In the genomic region with DNA sequence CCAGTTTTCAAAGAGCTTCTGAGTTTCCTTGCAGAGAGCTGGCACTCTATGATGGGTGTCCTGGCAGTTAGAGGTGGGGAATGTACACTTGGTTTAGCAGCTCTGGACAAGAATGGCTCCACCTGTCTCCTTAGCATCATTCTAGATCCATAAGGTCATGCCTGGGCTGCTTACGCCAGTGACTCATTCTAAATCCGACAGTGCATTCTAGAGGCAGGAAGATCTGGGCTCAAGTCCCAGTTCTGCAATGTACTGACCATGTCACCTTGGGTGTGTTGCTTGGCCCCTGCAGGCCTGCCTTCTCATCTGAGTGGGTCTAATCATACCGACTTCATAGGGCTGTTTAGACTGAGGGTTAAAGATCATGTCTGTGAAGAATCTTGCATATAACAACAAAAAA, we compare ENCODE assay signal across 12 cellular contexts. TPM values are rescaled to one million over a fixed set of nuclear protein-coding genes. Genes with fewer than 3 reads are reported as not detected.
DNase-seq lines count a peak whose midpoint lies in the region; ATAC-seq and TF ChIP-seq lines count a peak whose summit lies in the region.
"Had no signal": no experiment of that assay in that cellular context is flagged by ENCODE, and none has a peak within 500 bp of the region (broad histone marks: within the 10 kb centered on the region; RNA-seq: fewer than 3 reads in every experiment).

No MANE protein-coding gene starts in this region.

- no peaks in the 10 kb centered on the region for H3F3A ChIP-seq in PC-3 (ENCODE audit: low read length, unreplicated experiment)

- H3K4me3 ChIP-seq in CD8-positive, alpha-beta T cell (ENCODE audit: low read depth, low read length): no peak overlapping the region
- H3K4me3 ChIP-seq in PC-3 (ENCODE audit: low read length) (no peak overlapping the region), epithelial cell of proximal tubule (ENCODE audit: low read depth, low read length) (no peak overlapping the region), esophagus squamous epithelium (no peak overlapping the region)

- H3K9ac ChIP-seq in PC-3 (ENCODE audit: low read length): no peak overlapping the region

- CTCF ChIA-PET in CD8-positive, alpha-beta T cell (lab: Charles Lee): no interaction called here
- CTCF ChIA-PET in PC-3 (lab: Charles Lee): no interaction called here

- intact Hi-C loops in CD8-positive, alpha-beta T cell (cut with DNase I, micrococcal nuclease): no loop called here
- intact Hi-C loops in PC-3 (cut with micrococcal nuclease) (no loop called here), esophagus squamous epithelium (cut with DNase I) (no loop called here)

- no peaks in the 10 kb centered on the region for H3K9me2 ChIP-seq in PC-3 (replicated peaks; ENCODE audit: low read length)

- no peaks in the 10 kb centered on the region for H3K4me1 ChIP-seq in CD8-positive, alpha-beta T cell (ENCODE audit: insufficient read depth, low read length)
- H3K4me1 ChIP-seq in PC-3 (ENCODE audit: insufficient read depth, low read length): no peaks in the 10 kb centered on the region
- H3K4me1 ChIP-seq in esophagus squamous epithelium: peaks cover 0 to 7% (median 0%) of the 10 kb centered on the region in 3 donors

- BruUV-seq in PC-3 (replicated peaks; lab: Mats Ljungman, UMichigan): no TSS peak

- no peak for TF ChIP-seq POLR2A in esophagus squamous epithelium (IDR thresholded peaks at IDR 0.05)

- peaks cover 7% of the 10 kb centered on the region for H3K4me1 Mint-ChIP-seq in CD8-positive, alpha-beta T cell (ENCODE audit: low read depth)
- peaks cover 8 to 12% (median 10%) of the 10 kb centered on the region in 3 donors for H3K4me1 Mint-ChIP-seq in naive B cell

- H2AFZ ChIP-seq in PC-3 (ENCODE audit: low read length): no peak overlapping the region

- no peaks in the 10 kb centered on the region for H3K9me3 ChIP-seq in CD8-positive, alpha-beta T cell (ENCODE audit: low read length)
- H3K9me3 ChIP-seq in PC-3 (ENCODE audit: low read length) (no peaks in the 10 kb centered on the region), esophagus squamous epithelium (no peaks in the 10 kb centered on the region)

- no peak overlapping the region for H3K27ac Mint-ChIP-seq in CD8-positive, alpha-beta T cell
- peak overlapping the region in 1 of 6 donors; percentile 65 for H3K27ac Mint-ChIP-seq in naive B cell
- H3K27ac Mint-ChIP-seq: activated naive CD4-positive, alpha-beta T cell treated with anti-CD3 and anti-CD28 coated beads for 36 hours; progenitor cell of endocrine pancreas had no signal

- H3K27ac ChIP-seq in CD8-positive, alpha-beta T cell (ENCODE audit: low read depth, low read length): no peak overlapping the region
- H3K27ac ChIP-seq in PC-3 (ENCODE audit: low read length) (no peak overlapping the region), esophagus squamous epithelium (no peak overlapping the region)

- no peaks in the 10 kb centered on the region for H4K20me1 ChIP-seq in PC-3 (ENCODE audit: low read length)
- H4K20me1 ChIP-seq: BLaER1 treated with 17β-estradiol and CSF1 and Interleukin-3, amounts not matched to agents 10 nM and 100 nM had no signal

- no peaks in the 10 kb centered on the region for H3K9me3 Mint-ChIP-seq in CD8-positive, alpha-beta T cell
- H3K9me3 Mint-ChIP-seq in naive B cell: peaks cover 0 to 4% (median 0%) of the 10 kb centered on the region in 7 donors

- 22 to 38% methylated on average over 3 of the region's 3 CpGs for WGBS in esophagus squamous epithelium, 2 donors

- H3K4me3 Mint-ChIP-seq in CD8-positive, alpha-beta T cell: peak overlapping the region; percentile 89
- H3K4me3 Mint-ChIP-seq in naive B cell: peak overlapping the region in 7 of 8 donors; percentile 9 to 96 (median 93)

- H3K27me3 ChIP-seq in CD8-positive, alpha-beta T cell (ENCODE audit: insufficient read depth, low read length): no peaks in the 10 kb centered on the region
- H3K27me3 ChIP-seq in PC-3 (ENCODE audit: low read length): 0 out of 2 replicates have a peak, but pooled peaks cover 16% of the 10 kb centered on the region
- peaks cover 0 to 7% (median 0%) of the 10 kb centered on the region in 4 donors for H3K27me3 ChIP-seq in esophagus squamous epithelium
- H3K27me3 ChIP-seq: BLaER1 treated with 17β-estradiol and CSF1 and Interleukin-3, amounts not matched to agents 10 nM and 100 nM had no signal

- no peaks in the 10 kb centered on the region for H3K36me3 ChIP-seq in CD8-positive, alpha-beta T cell (ENCODE audit: insufficient read depth, low read length)
- H3K36me3 ChIP-seq in PC-3 (ENCODE audit: low read depth, low read length): no peaks in the 10 kb centered on the region
- H3K36me3 ChIP-seq in esophagus squamous epithelium: no peaks in the 10 kb centered on the region
- H3K36me3 ChIP-seq: BLaER1 treated with 17β-estradiol and CSF1 and Interleukin-3, amounts not matched to agents 10 nM and 100 nM had no signal

- H3K27me3 Mint-ChIP-seq in CD8-positive, alpha-beta T cell (ENCODE audit: low read depth): no peaks in the 10 kb centered on the region
- peaks cover 13 to 27% (median 21%) of the 10 kb centered on the region in 3 donors for H3K27me3 Mint-ChIP-seq in naive B cell

- ATAC-seq in CD8-positive, alpha-beta T cell: no peak
- ATAC-seq in PC-3 (peak; percentile 83), naive B cell (ENCODE audit: low read depth in 2 of 2) (no peak)

- H3K36me3 Mint-ChIP-seq in CD8-positive, alpha-beta T cell: peaks cover 2% of the 10 kb centered on the region
- H3K36me3 Mint-ChIP-seq in naive B cell: no peaks in the 10 kb centered on the region

- no peak for DNase-seq in CD8-positive, alpha-beta T cell
- DNase-seq in PC-3 (peak; percentile 57), epithelial cell of proximal tubule (ENCODE audit: low read depth) (no peak), naive B cell (no peak), esophagus squamous epithelium (lab: John Stamatoyannopoulos, UW) (no peak), DMS53 (lab: John Stamatoyannopoulos, UW) (no peak), MV-4-11 (lab: John Stamatoyannopoulos, UW) (no peak)
- no peak for DNase-seq in stimulated activated CD4-positive, alpha-beta T cell treated with anti-CD3 and anti-CD28 coated beads, Interleukin-4, amount 100 ng/mL, for 1 hour
- DNase-seq: stimulated activated naive CD4-positive, alpha-beta T cell treated with Interleukin-2 at 50 U/mL for 16 hours had no signal

- TF ChIP-seq CTCF in CD8-positive, alpha-beta T cell (IDR thresholded peaks at IDR 0.05): no peak
- TF ChIP-seq CTCF in PC-3 (conservative IDR thresholded peaks at IDR 0.05; ENCODE audit: low read depth, low read length): no peak
- TF ChIP-seq CTCF in epithelial cell of proximal tubule (conservative IDR thresholded peaks at IDR 0.05; ENCODE audit: low read depth, low read length): peak; percentile 8
- TF ChIP-seq CTCF in esophagus squamous epithelium (IDR thresholded peaks at IDR 0.05): no peak

- POLR2A ChIA-PET in CD8-positive, alpha-beta T cell (lab: Charles Lee): interaction anchor here (1.6 kb wide), 1 partner anchor 11 kb away, joined by 4 read pairs; no protein-coding TSS in a partner anchor
- POLR2A ChIA-PET in PC-3 (lab: Charles Lee; ENCODE audit: unreplicated experiment): no interaction called here

- H3K4me2 ChIP-seq in PC-3 (ENCODE audit: low read length): no peak overlapping the region

- H3K79me2 ChIP-seq in PC-3 (ENCODE audit: low read length): no peaks in the 10 kb centered on the region

RNA-seq across cellular contexts. Expression of gene PTGR3, which starts 46.5 kb away (rescaled TPM):
- total RNA-seq in CD8-positive, alpha-beta T cell: 1 to 10 TPM; 6.3 to 7.8 TPM
- total RNA-seq in PC-3 (2014; rRNA removed): 8.2 and 8.3 TPM in 2 replicates
- total RNA-seq in epithelial cell of proximal tubule: 7.8 and 11.8 TPM in 2 replicates
- 10 to 100 TPM; 14.7 to 36.8 (median 22.5) TPM for polyA plus RNA-seq in naive B cell (ENCODE audit: low read depth in 6 of 6)
- total RNA-seq in esophagus squamous epithelium: 10 to 100 TPM; 12.2 to 25.2 (median 16.7) TPM

RNA-seq across cellular contexts. Expression of gene TSHZ1, which starts 48.1 kb away (rescaled TPM):
- total RNA-seq in CD8-positive, alpha-beta T cell: 10 to 100 TPM; 21.5 to 23.4 TPM
- 5.6 and 7.5 TPM in 2 replicates for total RNA-seq in PC-3 (2014; rRNA removed)
- total RNA-seq in epithelial cell of proximal tubule: 4.9 and 5.1 TPM in 2 replicates
- 1 to 10 TPM in 5 of 6 donors, under 1 TPM in 1; 0.41 to 2.2 (median 1.7) TPM for polyA plus RNA-seq in naive B cell (ENCODE audit: low read depth in 6 of 6)
- 10 to 100 TPM in 3 of 4 donors, 1 to 10 TPM in 1; 5.4 to 20.2 (median 13.7) TPM for total RNA-seq in esophagus squamous epithelium
